ENCODE assay signal across 8 cellular contexts in genomic region chr16:48432136-48432535, GRCh38. TPM values are rescaled to one million over a fixed set of nuclear protein-coding genes. Genes with fewer than 3 reads are reported as not detected.
DNase-seq lines count a peak whose midpoint lies in the region; ATAC-seq lines count a peak whose summit lies in the region.
"Had no signal": no experiment of that assay in that cellular context is flagged by ENCODE, and none has a peak within 500 bp of the region (broad histone marks: within the 10 kb centered on the region; RNA-seq: fewer than 3 reads in every experiment).

No MANE protein-coding gene starts in this region.

- DNase-seq in OCI-M1 (lab: John Stamatoyannopoulos, UW) (peak; percentile 74), pons (ENCODE audit: low spot score) (peak; percentile 54), A172 (ENCODE audit: low spot score) (no peak), AG08396 (ENCODE audit: low spot score) (no peak), NCI-H1092 (lab: John Stamatoyannopoulos, UW) (no peak)
- DNase-seq: right cardiac atrium had no signal

- ATAC-seq in GM19328 (IDR thresholded peaks at IDR 0.05; ENCODE audit: unreplicated experiment) (peak; percentile 63), HG03025 (IDR thresholded peaks at IDR 0.05; ENCODE audit: low FRiP score, unreplicated experiment) (peak; percentile 85)

RNA-seq across cellular contexts. Expression of gene SIAH1, which starts 46.9 kb away (rescaled TPM):
- 32.7 and 36.1 TPM in 2 replicates for total RNA-seq in A172 (2014; rRNA removed; shearing (Covaris generic))

Comparison
In these comparisons a context has a peak if more than half of its experiments do, and no peak if none do; other contexts are left out.
1. DNase-seq: peak in OCI-M1 (single experiment) and pons (single experiment); none in A172 (single experiment), AG08396 (single experiment) and NCI-H1092 (single experiment).